Comparison of ENCODE assay signal across 26 cellular contexts in genomic region chr4:59727745-59728144, GRCh38.
"Had no signal": no experiment of that assay in that cellular context is flagged by ENCODE, and none has a peak within 500 bp of the region (broad histone marks: within the 10 kb centered on the region; RNA-seq: fewer than 3 reads in every experiment).

No MANE protein-coding gene starts in this region.

- H3K4me3 ChIP-seq: left ventricle myocardium inferior, lung, neural progenitor cell, right atrium auricular region, skin epidermis, spleen, thyroid gland, transverse colon, upper lobe of left lung, vagina had no signal

- H3K27ac ChIP-seq: left ventricle myocardium inferior, neural progenitor cell, neutrophil, right atrium auricular region, skin epidermis, spleen, thyroid gland, transverse colon, upper lobe of left lung, vagina had no signal

- H3K4me1 ChIP-seq: left ventricle myocardium inferior, neural progenitor cell, right atrium auricular region, spleen, thyroid gland, transverse colon, upper lobe of left lung, vagina had no signal

- H3K4me2 ChIP-seq: neural progenitor cell had no signal

- H3K36me3 ChIP-seq: left ventricle myocardium inferior, neutrophil, right atrium auricular region, spleen, thyroid gland, transverse colon, upper lobe of left lung, vagina had no signal

- ATAC-seq: natural killer cell; sciatic nerve; stimulated activated memory B cell treated with anti-CD40 and anti-IgM and Interleukin-4, amounts not matched to agents 10 μg/mL and 1 μg/mL and 100 μg/mL, for 72 hours; stimulated activated naive CD8-positive, alpha-beta T cell treated with anti-CD3 and anti-CD28 coated beads, Interleukin-15, amount 100 ng/mL, for 72 hours had no signal

- H3K9ac ChIP-seq: neural progenitor cell had no signal

- H3K27me3 ChIP-seq: neural progenitor cell, neutrophil, right atrium auricular region, spleen, thyroid gland, transverse colon, upper lobe of left lung, vagina had no signal

- DNase-seq: hippocampal formation; kidney; left ventricle myocardium inferior; mesendoderm; naive B cell; natural killer cell; nephron progenitor cell; occipital lobe; spleen; stimulated activated CD4-positive, alpha-beta T cell treated with anti-CD3 and anti-CD28 coated beads, Interleukin-2, amount 100 ng/mL, for 48 hours; stimulated activated CD4-positive, alpha-beta T cell treated with anti-CD3 and anti-CD28 coated beads, Interleukin-4, amount 100 ng/mL, for 4 hours; stimulated activated CD8-positive, alpha-beta memory T cell treated with anti-CD3 and anti-CD28 coated beads, Interleukin-4, amount 100 ng/mL, for 48 hours; stimulated activated naive CD4-positive, alpha-beta T cell treated with Interleukin-2 at 50 U/mL for 16 hours; stimulated activated naive CD8-positive, alpha-beta T cell treated with anti-CD3 and anti-CD28 coated beads, Interleukin-15, amount 100 ng/mL, for 72 hours; substantia nigra; thyroid gland; transverse colon; upper lobe of left lung had no signal

- H3K9me3 ChIP-seq: neutrophil, right atrium auricular region, thyroid gland, transverse colon, vagina had no signal
